1 cellular context compared by ENCODE assay signal in the genomic region with DNA sequence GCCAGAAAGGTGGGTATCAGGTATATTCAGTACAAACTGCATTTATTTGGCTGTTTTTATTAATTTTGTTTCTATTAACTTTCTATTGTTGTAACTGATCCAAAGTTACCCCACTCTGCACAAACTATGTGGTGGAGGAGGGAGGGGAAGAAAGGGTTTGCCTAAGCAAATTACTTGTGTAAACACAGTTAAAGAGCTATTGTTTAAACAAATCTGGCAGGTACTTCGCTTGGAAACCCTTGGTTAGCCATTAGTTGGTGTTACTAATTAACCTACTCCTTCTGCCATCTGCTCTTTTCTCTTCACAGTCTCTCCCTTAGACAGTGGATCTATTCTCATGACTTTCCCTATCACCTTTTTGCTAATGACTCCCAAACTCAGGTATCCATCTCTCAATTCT.
TF ChIP-seq lines count a peak whose summit lies in the region.

No MANE protein-coding gene starts in this region.

TF ChIP-seq in GM23338, 12 proteins besides CTCF, POLR2A, EP300 and RAD21 (continued from another document):
- TF ChIP-seq ZNF462 (CRISPR knock-in tag; IDR thresholded peaks at IDR 0.05) = no peak
- no peak for TF ChIP-seq ZNF331 (CRISPR knock-in tag; IDR thresholded peaks at IDR 0.05; ENCODE audit: low read depth)
- TF ChIP-seq, protein P1, sequence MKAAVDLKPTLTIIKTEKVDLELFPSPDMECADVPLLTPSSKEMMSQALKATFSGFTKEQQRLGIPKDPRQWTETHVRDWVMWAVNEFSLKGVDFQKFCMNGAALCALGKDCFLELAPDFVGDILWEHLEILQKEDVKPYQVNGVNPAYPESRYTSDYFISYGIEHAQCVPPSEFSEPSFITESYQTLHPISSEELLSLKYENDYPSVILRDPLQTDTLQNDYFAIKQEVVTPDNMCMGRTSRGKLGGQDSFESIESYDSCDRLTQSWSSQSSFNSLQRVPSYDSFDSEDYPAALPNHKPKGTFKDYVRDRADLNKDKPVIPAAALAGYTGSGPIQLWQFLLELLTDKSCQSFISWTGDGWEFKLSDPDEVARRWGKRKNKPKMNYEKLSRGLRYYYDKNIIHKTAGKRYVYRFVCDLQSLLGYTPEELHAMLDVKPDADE (IDR thresholded peaks at IDR 0.05) = no peak
- TF ChIP-seq EZH2phosphoT487 (IDR thresholded peaks at IDR 0.05; ENCODE audit: unreplicated experiment) = no peak
- TF ChIP-seq ZNF114 (CRISPR knock-in tag; IDR thresholded peaks at IDR 0.05) = no peak
- no peak for TF ChIP-seq POLR2AphosphoS5 (IDR thresholded peaks at IDR 0.05; ENCODE audit: low read depth)
